ENCODE assay signal across 12 cellular contexts in the genomic region with DNA sequence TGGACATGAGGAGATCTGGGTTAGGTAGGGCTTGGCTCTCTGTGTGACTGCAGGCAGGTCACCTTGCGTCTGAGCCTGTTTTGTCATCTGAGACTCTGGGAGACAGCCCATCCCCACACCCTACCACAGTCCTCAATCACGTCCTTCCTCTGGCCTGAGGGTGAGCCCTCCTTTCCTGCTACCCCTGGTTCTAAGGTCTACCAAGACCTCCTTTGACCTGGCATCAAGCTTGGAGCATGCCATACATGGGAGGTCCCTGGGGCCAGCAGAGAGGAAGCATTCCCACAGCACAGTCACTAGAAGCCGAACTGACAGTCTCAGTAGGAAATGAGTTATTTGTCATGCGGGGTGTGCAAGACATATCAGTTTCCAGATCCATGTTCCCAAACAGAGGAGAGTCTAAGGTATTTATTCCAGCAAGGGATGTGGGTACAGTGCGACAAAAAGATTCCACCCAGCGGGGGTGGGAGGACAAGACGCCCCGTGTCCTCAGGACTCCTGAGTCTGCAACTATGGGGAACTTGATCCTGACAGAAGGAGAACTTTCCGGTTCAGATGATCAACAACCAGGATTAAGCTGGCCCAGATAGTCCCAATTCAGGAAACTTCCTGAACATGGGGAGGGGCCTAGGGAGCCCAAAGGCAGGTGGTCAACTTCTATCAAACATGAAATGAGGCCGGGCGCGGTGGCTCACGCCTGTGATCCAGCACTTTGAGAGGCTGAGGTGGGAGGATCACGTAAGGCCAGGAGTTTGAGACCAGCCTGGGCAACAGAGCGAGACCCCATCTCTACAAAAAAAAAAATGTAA. TPM values are rescaled to one million over a fixed set of nuclear protein-coding genes. Genes with fewer than 3 reads are reported as not detected.
DNase-seq lines count a peak whose midpoint lies in the region; ATAC-seq and TF ChIP-seq lines count a peak whose summit lies in the region.
"Had no signal": no experiment of that assay in that cellular context is flagged by ENCODE, and none has a peak within 500 bp of the region (broad histone marks: within the 10 kb centered on the region; RNA-seq: fewer than 3 reads in every experiment).

No MANE protein-coding gene starts in this region.

- TF ChIP-seq CTCF in left lung (IDR thresholded peaks at IDR 0.05) (no peak), stomach (IDR thresholded peaks at IDR 0.05) (no peak), WERI-Rb-1 (IDR thresholded peaks at IDR 0.05; ENCODE audit: low read depth, low read length) (no peak), GM13976 (IDR thresholded peaks at IDR 0.05; ENCODE audit: borderline replicate concordance, control extremely low read depth, extremely low read depth, insufficient read depth, missing control alignments) (no peak)

- peaks cover 23% of the 10 kb centered on the region for H3K4me1 ChIP-seq in GM23248 (ENCODE audit: insufficient read depth)
- H3K4me1 ChIP-seq in left lung = peaks cover 22 to 92% of the 10 kb centered on the region in 2 donors
- H3K4me1 ChIP-seq in stomach = peaks cover 69 to 86% (median 75%) of the 10 kb centered on the region in 4 donors
- H3K4me1 ChIP-seq: SJCRH30 had no signal

- peak overlapping the region; percentile 42; the same call in 1 of the 2 replicates for H2AFZ ChIP-seq in GM23248

- 66 to 68% methylated on average over 15 of the region's 15 CpGs for WGBS in GM23248 (ENCODE audit: low coverage in 1 of 2, low lambda C conversion rate in 2 of 2, missing lambda C conversion rate in 2 of 2), 2 experiments
- WGBS in stomach, 5 donors = 53 to 62% (median 58%) methylated on average over 14 to 15 of the region's 15 CpGs

- DNase-seq in GM23248 = no peak
- no peak for DNase-seq in left lung
- DNase-seq in stomach = no peak
- DNase-seq in WERI-Rb-1 = no peak
- no peak for DNase-seq in occipital lobe (lab: John Stamatoyannopoulos, UW)
- no peak for DNase-seq in GM13976 (ENCODE audit: low spot score)
- no peak for DNase-seq in NCI-H2107 (lab: John Stamatoyannopoulos, UW)
- DNase-seq: activated CD8-positive, alpha-beta memory T cell treated with anti-CD3 and anti-CD28 coated beads, Interleukin-2, amount 50 U/mL, for 4 hours; NCI-H146; SJCRH30 had no signal

- H3K9ac ChIP-seq in GM23248 = no peak overlapping the region

- no peaks in the 10 kb centered on the region for H3K9me2 ChIP-seq in GM23248 (ENCODE audit: insufficient read depth)

- 0 out of 2 replicates have a peak, but pooled peaks cover 11% of the 10 kb centered on the region for H3F3A ChIP-seq in GM23248 (ENCODE audit: insufficient read depth)

- H3K4me3 ChIP-seq in GM23248 = no peak overlapping the region
- H3K4me3 ChIP-seq in left lung = no peak overlapping the region
- H3K4me3 ChIP-seq in stomach = no peak overlapping the region
- no peak overlapping the region for H3K4me3 ChIP-seq in WERI-Rb-1 (ENCODE audit: low read depth, low read length)
- H3K4me3 ChIP-seq: SJCRH30 had no signal

- H3K36me3 ChIP-seq in GM23248 (ENCODE audit: low read depth) = peaks cover 14% of the 10 kb centered on the region; the same call in 1 of the 2 replicates
- peaks cover 0 to 34% of the 10 kb centered on the region in 2 donors for H3K36me3 ChIP-seq in left lung
- H3K36me3 ChIP-seq in stomach = peaks cover 26 to 33% (median 32%) of the 10 kb centered on the region in 4 donors
- peaks cover 23% of the 10 kb centered on the region for H3K36me3 ChIP-seq in WERI-Rb-1
- H3K36me3 ChIP-seq: SJCRH30 had no signal

- no peak for TF ChIP-seq POLR2A in stomach (IDR thresholded peaks at IDR 0.05)

- TF ChIP-seq EP300 in stomach (IDR thresholded peaks at IDR 0.05) = no peak

- intact Hi-C loops in left lung (cut with DNase I) = no loop called here
- intact Hi-C loops in stomach (cut with DNase I; ENCODE audit: low total_unique reads) = no loop called here

- ATAC-seq in left lung = peak; percentile 4

- H4K20me1 ChIP-seq in GM23248 (ENCODE audit: insufficient read depth) = no peaks in the 10 kb centered on the region

- no peaks in the 10 kb centered on the region for H3K27me3 ChIP-seq in GM23248 (replicated peaks; ENCODE audit: insufficient read depth)
- H3K27me3 ChIP-seq in left lung = no peaks in the 10 kb centered on the region
- no peaks in the 10 kb centered on the region for H3K27me3 ChIP-seq in stomach
- H3K27me3 ChIP-seq in WERI-Rb-1 (ENCODE audit: insufficient read depth, low read depth, severe bottlenecking) = no peaks in the 10 kb centered on the region

- H3K27ac ChIP-seq in GM23248 (no peak overlapping the region), angular gyrus (ENCODE audit: low read depth, low read length) (peak overlapping the region; percentile 90), left lung (peak overlapping the region; percentile 72 to 75), stomach (peak overlapping the region; percentile 67 to 89 (median 84)), WERI-Rb-1 (no peak overlapping the region)
- H3K27ac ChIP-seq: SJCRH30 had no signal

- no peak overlapping the region for H3K4me2 ChIP-seq in GM23248 (ENCODE audit: unreplicated experiment)

- no peaks in the 10 kb centered on the region for H3K79me2 ChIP-seq in GM23248 (ENCODE audit: insufficient read depth)

- H3K9me3 ChIP-seq in GM23248 (ENCODE audit: low read depth) (no peaks in the 10 kb centered on the region), left lung (no peaks in the 10 kb centered on the region), stomach (no peaks in the 10 kb centered on the region), WERI-Rb-1 (ENCODE audit: severe bottlenecking) (no peaks in the 10 kb centered on the region)
- H3K9me3 ChIP-seq: SJCRH30 had no signal

- in situ Hi-C loops in GM23248 (cut with MboI) (no loop called here), GM13976 (cut with MboI; ENCODE audit: low sequenced_read_pairs, unreplicated experiment) (loop anchor here (5.0 kb wide), 1 partner anchor 40 kb away; no protein-coding TSS in a partner anchor)

RNA-seq across cellular contexts. Expression of gene ARRDC2, which starts 9.5 kb away (rescaled TPM):
- 15.9 and 19.7 TPM in 2 replicates for total RNA-seq in GM23248 (2014; rRNA removed; shearing (Covaris generic))
- polyA plus RNA-seq in GM23248 (2016; fragmentation: Nextera tagmentation; extraction: Ambion mirVana) (5.4 and 5.7 TPM in 2 replicates), stomach (10 to 100 TPM; 31.4 to 34.1 (median 32.7) TPM)
- total RNA-seq in left lung (10 to 100 TPM; 23.3 to 37.8 TPM), stomach (100 to 1,000 TPM in 1 of 5 donors, 10 to 100 TPM in 4; 19.8 to 130 (median 60.8) TPM), occipital lobe (5.1 TPM)

RNA-seq across cellular contexts. Expression of gene KCNN1, which starts 50.6 kb away (rescaled TPM):
- not detected in 2 replicates for total RNA-seq in GM23248 (2014; rRNA removed; shearing (Covaris generic))
- polyA plus RNA-seq in GM23248 (2016; fragmentation: Nextera tagmentation; extraction: Ambion mirVana) (not detected in 2 replicates), stomach (under 1 TPM in 2 of 3 donors, not detected in 1; 0.23 to 0.46 TPM)
- total RNA-seq in left lung (under 1 TPM; 0.06 to 0.10 TPM), stomach (not detected), occipital lobe (30.1 TPM)
- total RNA-seq: epithelial cell of proximal tubule, SJCRH30 had no signal

Comparison
In these comparisons a context has a peak if more than half of its experiments do, and no peak if none do; other contexts are left out.
1. H3K27ac ChIP-seq: peak in angular gyrus (single experiment), left lung (2 of 2) and stomach (5 of 5); none in GM23248 (single experiment) and WERI-Rb-1 (single experiment).
2. RNA of gene KCNN1, which starts 50.6 kb away (total RNA-seq): 30.1 TPM in occipital lobe (single experiment); 0.06 to 0.10 TPM in left lung, not detected in GM23248 and not detected in stomach; every median in the first group is over 10 times any median in the second.